In genomic region chr16:720990-721764, GRCh38 we compare ENCODE assay signal across 1 cellular context.
TF ChIP-seq lines count a peak whose summit lies in the region.

TSS of gene ANTKMT (plus strand) at chr16:721146. CDS start at chr16:721275, 129 bp downstream.

TF ChIP-seq in GM12878, 131 proteins besides CTCF, POLR2A, EP300 and RAD21 (continued from another document and continues in another):
- TF ChIP-seq EZH2 (IDR thresholded peaks at IDR 0.05; ENCODE audit: borderline replicate concordance, control insufficient read depth, low read depth, low read length) (no peak), POLR2AphosphoS5 (IDR thresholded peaks at IDR 0.05; ENCODE audit: low read length) (peak; percentile 88), ZBTB4 (CRISPR knock-in tag; IDR thresholded peaks at IDR 0.05) (no peak), E2F8 (IDR thresholded peaks at IDR 0.05; ENCODE audit: low read depth, partially characterized antibody) (no peak), ZNF274 (IDR thresholded peaks at IDR 0.05; ENCODE audit: insufficient read depth, insufficient read length) (no peak), PML (IDR thresholded peaks at IDR 0.05; ENCODE audit: low read length) (peak; percentile 79; the same call in 1 of the 2 replicates), PBX3 (IDR thresholded peaks at IDR 0.05; ENCODE audit: insufficient replicate concordance, low read depth, low read length) (peak; percentile 45), RFX5 (IDR thresholded peaks at IDR 0.05; ENCODE audit: low read depth, low read length) (no peak), RAD51 (IDR thresholded peaks at IDR 0.05) (no peak), CEBPB (IDR thresholded peaks at IDR 0.05; ENCODE audit: borderline replicate concordance in 1 of 2, low read depth in 2 of 2, low read length in 2 of 2) (no peak), HDGF (IDR thresholded peaks at IDR 0.05) (no peak), ZNF687 (IDR thresholded peaks at IDR 0.05) (peak; percentile 87), BHLHE40 (IDR thresholded peaks at IDR 0.05; ENCODE audit: borderline replicate concordance in 1 of 2, low read depth in 2 of 2, low read length in 1 of 2) (peak; percentile 94 to 99), CBX3 (IDR thresholded peaks at IDR 0.05; ENCODE audit: borderline replicate concordance, low read depth) (no peak), USF2 (IDR thresholded peaks at IDR 0.05; ENCODE audit: borderline replicate concordance, low read depth, low read length) (no peak), CREB1 (IDR thresholded peaks at IDR 0.05; ENCODE audit: low read depth) (peak; percentile 25; the same call in 1 of the 2 replicates), SMAD1 (IDR thresholded peaks at IDR 0.05; ENCODE audit: low read depth, partially characterized antibody) (no peak), YBX1 (IDR thresholded peaks at IDR 0.05) (no peak), REST (IDR thresholded peaks at IDR 0.05; ENCODE audit: low read depth, low read length) (no peak), NBN (IDR thresholded peaks at IDR 0.05) (no peak), MEF2A (IDR thresholded peaks at IDR 0.05; ENCODE audit: insufficient read depth, low read depth, low read length) (no peak), MEF2B (IDR thresholded peaks at IDR 0.05; ENCODE audit: partially characterized antibody, poor library complexity, severe bottlenecking) (no peak), ZNF207 (IDR thresholded peaks at IDR 0.05; ENCODE audit: borderline replicate concordance) (peak; percentile 96), ATF2 (IDR thresholded peaks at IDR 0.05; ENCODE audit: low read length) (no peak), HDAC6 (IDR thresholded peaks at IDR 0.05; ENCODE audit: unreplicated experiment) (no peak), RELA (IDR thresholded peaks at IDR 0.05; ENCODE audit: borderline replicate concordance, partially characterized antibody) (peak; percentile 71), EED (IDR thresholded peaks at IDR 0.05; ENCODE audit: low read depth) (no peak), SRF (IDR thresholded peaks at IDR 0.05; ENCODE audit: low read depth in 2 of 2, low read length in 2 of 2) (peak in 1 of 2 experiments; percentile 76; a peak in 1 of 4 replicates), KAT2A (conservative IDR thresholded peaks at IDR 0.05; ENCODE audit: control insufficient read depth, low read depth, low read length) (no peak), CBX5 (IDR thresholded peaks at IDR 0.05; ENCODE audit: low read depth) (no peak), FOXM1 (IDR thresholded peaks at IDR 0.05; ENCODE audit: low read depth, low read length) (no peak), ZZZ3 (IDR thresholded peaks at IDR 0.05; ENCODE audit: control insufficient read depth, insufficient read length, low read depth) (no peak), SMARCA5 (IDR thresholded peaks at IDR 0.05) (no peak; the same call in 1 of the 2 replicates), ESRRA (IDR thresholded peaks at IDR 0.05; ENCODE audit: low read length) (peak; percentile 37; the same call in 1 of the 2 replicates), MTA3 (IDR thresholded peaks at IDR 0.05; ENCODE audit: borderline replicate concordance, low read length) (no peak), IRF3 (IDR thresholded peaks at IDR 0.05) (0 out of 2 replicates have a peak, but pooled peaks have one; percentile 55), SMC3 (IDR thresholded peaks at IDR 0.05; ENCODE audit: borderline replicate concordance, low read length) (no peak), GATAD2B (conservative IDR thresholded peaks at IDR 0.05; ENCODE audit: low read depth) (peak; percentile 96)
